In genomic region chr17:1137465-1137894, GRCh38 we compare ENCODE assay signal across 13 cellular contexts. TPM values are rescaled to one million over a fixed set of nuclear protein-coding genes. Genes with fewer than 3 reads are reported as not detected.
A peak's percentile ranks its signal among the peaks of the same experiment; 100 is the strongest.
DNase-seq lines count a peak whose midpoint lies in the region; ATAC-seq, FAIRE-seq and TF ChIP-seq lines count a peak whose summit lies in the region.
"Had no signal": no experiment of that assay in that cellular context is flagged by ENCODE, and none has a peak within 500 bp of the region (broad histone marks: within the 10 kb centered on the region; RNA-seq: fewer than 3 reads in every experiment).

No MANE protein-coding gene starts in this region.

- no peak for TF ChIP-seq CTCF in K562 (IDR thresholded peaks at IDR 0.05 in 2 of 3, conservative IDR thresholded peaks at IDR 0.05 in 1 of 3; ENCODE audit: insufficient read depth in 2 of 3, low read depth in 1 of 3, low read length in 3 of 3)
- TF ChIP-seq CTCF in nephron progenitor cell (IDR thresholded peaks at IDR 0.05), result no peak

- peak; percentile 88 for FAIRE-seq in K562 (lab: Jason Lieb, UNC)

- no peaks in the 10 kb centered on the region for H3K9me3 Mint-ChIP-seq in nephron progenitor cell
- H3K9me3 Mint-ChIP-seq: stimulated activated naive CD8-positive, alpha-beta T cell treated with anti-CD3 and anti-CD28 coated beads, Interleukin-15, Interleukin-2, amounts not matched to agents 100 ng/mL and 50 ng/mL, for 24 hours had no signal

- peak overlapping the region; percentile 67 for H3K4me2 ChIP-seq in K562 (ENCODE audit: insufficient read depth, low read length)

- no peak overlapping the region for H3K4me3 ChIP-seq in K562

- CTCF ChIA-PET in K562 (lab: Yijun Ruan, JAX; ENCODE audit: low intra/inter-chr PET ratio), result no interaction called here

- DNase-seq in DMS53 (lab: John Stamatoyannopoulos, UW) (peak; percentile 96), NCI-H187 treated with DMSO at 0.1 percent for 48 hours (lab: John Stamatoyannopoulos, UW) (peak; percentile 2), K562 (ENCODE audit: extremely low read depth in 1 of 4, low spot score in 3 of 4) (peak; percentile 70 to 80 (median 70)), nephron progenitor cell (no peak), COR-L47 (lab: John Stamatoyannopoulos, UW) (no peak), amniotic stem cell (lab: John Stamatoyannopoulos, UW) (no peak), NCI-H2107 treated with DMSO at 0.1 percent for 48 hours (lab: John Stamatoyannopoulos, UW; ENCODE audit: unreplicated experiment) (no peak)
- DNase-seq: activated CD8-positive, alpha-beta memory T cell treated with anti-CD3 and anti-CD28 coated beads, Interleukin-2, amount 50 U/mL, for 4 hours; central memory CD4-positive, alpha-beta T cell; DMS79 treated with DMSO at 0.1 percent for 48 hours; stimulated activated CD4-positive, alpha-beta T cell treated with anti-CD3 and anti-CD28 coated beads, Interleukin-12 subunit alpha, Interleukin-12 subunit beta, amount 100 ng/mL, for 4 hours had no signal

- H4K20me1 ChIP-seq in K562 (replicated peaks; ENCODE audit: control insufficient read depth, insufficient read depth, low read length), result no peaks in the 10 kb centered on the region

- intact Hi-C loops in K562 (cut with micrococcal nuclease), result no loop called here

- BruUV-seq in K562 (replicated peaks; lab: Mats Ljungman, UMichigan), result no TSS peak

- H3K36me3 ChIP-seq in K562 (ENCODE audit: control insufficient read depth, insufficient read depth, low read length), result no peaks in the 10 kb centered on the region

- peaks cover 12% of the 10 kb centered on the region for H3K27me3 Mint-ChIP-seq in nephron progenitor cell (ENCODE audit: low read depth, poor library complexity)
- H3K27me3 Mint-ChIP-seq: stimulated activated naive CD8-positive, alpha-beta T cell treated with anti-CD3 and anti-CD28 coated beads, Interleukin-15, Interleukin-2, amounts not matched to agents 100 ng/mL and 50 ng/mL, for 24 hours had no signal

- TF ChIP-seq RAD21 in K562 (CRISPR knock-in tag; conservative IDR thresholded peaks at IDR 0.05 in 1 of 2, IDR thresholded peaks at IDR 0.05 in 1 of 2), result no peak

- TF ChIP-seq EP300 in K562 (IDR thresholded peaks at IDR 0.05; ENCODE audit: low read length), result no peak

- 17% methylated on average over 18 of the region's 18 CpGs for WGBS in K562 (ENCODE audit: insufficient coverage, low coverage, missing lambda C conversion rate)

- peaks cover 70% of the 10 kb centered on the region for H3K4me1 Mint-ChIP-seq in nephron progenitor cell

- peaks cover 11 to 20% of the 10 kb centered on the region in 2 experiments; a peak in 3 of 5 replicates for H3K27me3 ChIP-seq in K562 (ENCODE audit: control insufficient read depth in 2 of 2, insufficient read depth in 2 of 2, low read length in 2 of 2)

- H3K79me2 ChIP-seq in K562 (ENCODE audit: control insufficient read depth, insufficient read depth, low read length), result no peaks in the 10 kb centered on the region

- no peaks in the 10 kb centered on the region for H3K9me3 ChIP-seq in K562 (replicated peaks; ENCODE audit: control insufficient read depth, insufficient read depth, low read depth, low read length)

- H3K4me1 ChIP-seq in K562 (replicated peaks in 1 of 2; ENCODE audit: control insufficient read depth in 2 of 2, insufficient read depth in 2 of 2, low read length in 2 of 2), result peaks cover 0 to 5% of the 10 kb centered on the region in 2 experiments; a peak in 1 of 5 replicates

- no peak for TF ChIP-seq POLR2A in K562 (conservative IDR thresholded peaks at IDR 0.05)

- H3K4me3 Mint-ChIP-seq in nephron progenitor cell, result no peak overlapping the region
- H3K4me3 Mint-ChIP-seq: stimulated activated naive CD8-positive, alpha-beta T cell treated with anti-CD3 and anti-CD28 coated beads, Interleukin-15, Interleukin-2, amounts not matched to agents 100 ng/mL and 50 ng/mL, for 24 hours had no signal

- peak overlapping the region; percentile 96 for H2AFZ ChIP-seq in K562 (ENCODE audit: low read depth, low read length)

- H3K9ac ChIP-seq in K562 (ENCODE audit: insufficient read depth in 1 of 2, low read depth in 2 of 2, low read length in 2 of 2), result no peak overlapping the region; a peak in 1 of 4 replicates

- ATAC-seq in K562 (peak; percentile 46; the same call in 2 of the 3 replicates), HG03342 (IDR thresholded peaks at IDR 0.05; ENCODE audit: unreplicated experiment) (no peak)

- H3K9me1 ChIP-seq in K562 (ENCODE audit: control insufficient read depth, insufficient read depth, low read length), result no peaks in the 10 kb centered on the region

- in situ Hi-C loops in K562 (cut with MboI), result no loop called here

- peaks cover 27% of the 10 kb centered on the region for H3K36me3 Mint-ChIP-seq in nephron progenitor cell (ENCODE audit: low read depth)

- POLR2A ChIA-PET in K562 (lab: Yijun Ruan, JAX), result interaction anchor here (1.0 to 1.7 kb wide), 3 partner anchors 10 to 15 kb away, joined by 3 to 6 read pairs (median 5); no protein-coding TSS in a partner anchor

- H3K27ac Mint-ChIP-seq in nephron progenitor cell, result peak overlapping the region; percentile 66
- H3K27ac Mint-ChIP-seq: stimulated activated naive CD8-positive, alpha-beta T cell treated with anti-CD3 and anti-CD28 coated beads, Interleukin-15, Interleukin-2, amounts not matched to agents 100 ng/mL and 50 ng/mL, for 24 hours had no signal

- H3K27ac ChIP-seq in K562 (ENCODE audit: extremely low read depth, low read depth, low read length), result no peak overlapping the region

TF ChIP-seq in K562, 482 proteins besides CTCF, POLR2A, EP300 and RAD21 (continues in another document):
- TF ChIP-seq BACH1 (tag; IDR thresholded peaks at IDR 0.05) (no peak), ETS2 (tag; IDR thresholded peaks at IDR 0.05; ENCODE audit: borderline replicate concordance, poor library complexity, severe bottlenecking) (no peak), SUPT5H (IDR thresholded peaks at IDR 0.05) (no peak), ZNF347 (CRISPR knock-in tag; IDR thresholded peaks at IDR 0.05; ENCODE audit: low read depth) (no peak), HDAC8 (tag; IDR thresholded peaks at IDR 0.05) (no peak), MLLT1 (IDR thresholded peaks at IDR 0.05) (no peak), USF2 (CRISPR knock-in tag; IDR thresholded peaks at IDR 0.05) (no peak)
- TF ChIP-seq, protein P1, sequence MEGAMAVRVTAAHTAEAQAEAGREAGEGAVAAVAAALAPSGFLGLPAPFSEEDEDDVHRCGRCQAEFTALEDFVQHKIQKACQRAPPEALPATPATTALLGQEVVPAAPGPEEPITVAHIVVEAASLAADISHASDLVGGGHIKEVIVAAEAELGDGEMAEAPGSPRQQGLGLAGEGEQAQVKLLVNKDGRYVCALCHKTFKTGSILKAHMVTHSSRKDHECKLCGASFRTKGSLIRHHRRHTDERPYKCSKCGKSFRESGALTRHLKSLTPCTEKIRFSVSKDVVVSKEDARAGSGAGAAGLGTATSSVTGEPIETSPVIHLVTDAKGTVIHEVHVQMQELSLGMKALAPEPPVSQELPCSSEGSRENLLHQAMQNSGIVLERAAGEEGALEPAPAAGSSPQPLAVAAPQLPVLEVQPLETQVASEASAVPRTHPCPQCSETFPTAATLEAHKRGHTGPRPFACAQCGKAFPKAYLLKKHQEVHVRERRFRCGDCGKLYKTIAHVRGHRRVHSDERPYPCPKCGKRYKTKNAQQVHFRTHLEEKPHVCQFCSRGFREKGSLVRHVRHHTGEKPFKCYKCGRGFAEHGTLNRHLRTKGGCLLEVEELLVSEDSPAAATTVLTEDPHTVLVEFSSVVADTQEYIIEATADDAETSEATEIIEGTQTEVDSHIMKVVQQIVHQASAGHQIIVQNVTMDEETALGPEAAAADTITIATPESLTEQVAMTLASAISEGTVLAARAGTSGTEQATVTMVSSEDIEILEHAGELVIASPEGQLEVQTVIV (CRISPR knock-in tag; IDR thresholded peaks at IDR 0.05; ENCODE audit: borderline replicate concordance), result peak; percentile 96

RNA-seq across cellular contexts. Expression of gene ABR, which starts 42.3 kb away (rescaled TPM):
- total RNA-seq in K562 (2011; cell fraction: chromatin; rRNA removed; ENCODE audit: low replicate concordance), result 2.1 and 13.3 TPM in 2 replicates
- total RNA-seq in K562 (2011; cell fraction: nucleolus; rRNA removed), result 1.7 and 2.3 TPM in 2 replicates
- 1.9 and 3.4 TPM in 2 replicates for total RNA-seq in K562 (2011; cell fraction: nucleoplasm; rRNA removed)
- total RNA-seq in K562 (2014; rRNA removed), result 0.24 and 0.32 TPM in 2 replicates
- 0.69 and 0.77 TPM in 2 replicates for total RNA-seq in K562 (2014; rRNA removed; fragmentation: Illumina TruSeq; extraction: Trizol)
- 0.19 and 0.29 TPM in 2 replicates for total RNA-seq in K562 (2015; rRNA removed; fragmentation: Illumina TruSeq; extraction: Trizol)
- 1.6 and 1.8 TPM in 2 replicates for total RNA-seq in K562 (2021)
- 0.68 and 0.69 TPM in 2 replicates for polyA plus RNA-seq in K562 (2011; rRNA removed)
- 1.7 TPM in 2 replicates for polyA plus RNA-seq in K562 (2011; cell fraction: cytosol; rRNA removed)
- 2.2 and 2.4 TPM in 2 replicates for polyA plus RNA-seq in K562 (2011; cell fraction: nucleus; rRNA removed)
- 0.77 and 2.6 TPM in 2 replicates for polyA plus RNA-seq in K562 (2012)
- 0.43 and 0.71 TPM in 2 replicates for polyA plus RNA-seq in K562 (2014; fragmentation: Illumina TruSeq; extraction: Trizol)
- polyA plus RNA-seq in K562 (2014; fragmentation: Nextera tagmentation; extraction: Ambion mirVana), result under 1 TPM in 1 of 2 experiments, not detected in 1; 0.11 TPM
- 0.07 and 0.74 TPM in 2 replicates for polyA plus RNA-seq in K562 (2014; rRNA removed)
- 0.66 and 1.0 TPM in 2 replicates for polyA minus RNA-seq in K562 (2011; rRNA and poly(A)+ RNA removed)
- polyA minus RNA-seq in K562 (2011; cell fraction: cytosol; rRNA and poly(A)+ RNA removed), result 1.5 and 5.5 TPM in 2 replicates
- 1.2 and 3.4 TPM in 2 replicates for polyA minus RNA-seq in K562 (2011; cell fraction: nucleus; rRNA and poly(A)+ RNA removed)

Comparison
In these comparisons a context has a peak if more than half of its experiments do, and no peak if none do; other contexts are left out.
1. DNase-seq: peak in DMS53 (single experiment), NCI-H187 treated with DMSO at 0.1 percent for 48 hours (single experiment) and K562 (4 of 4); none in nephron progenitor cell (single experiment), COR-L47 (single experiment), amniotic stem cell (single experiment) and NCI-H2107 treated with DMSO at 0.1 percent for 48 hours (single experiment).